Comparison of ENCODE assay signal across 1 cellular context in genomic region chr9:137406085-137406773, GRCh38.
TF ChIP-seq lines count a peak whose summit lies in the region.

No MANE protein-coding gene starts in this region.

TF ChIP-seq in K562, 482 proteins besides CTCF, POLR2A, EP300 and RAD21:
- TF ChIP-seq ZNF512 (tag; IDR thresholded peaks at IDR 0.05) (peak; percentile 91), SMARCA5 (IDR thresholded peaks at IDR 0.05) (no peak), ZNF140 (CRISPR knock-in tag; IDR thresholded peaks at IDR 0.05) (no peak), CHD7 (IDR thresholded peaks at IDR 0.05; ENCODE audit: low read depth, low read length) (no peak), DIDO1 (tag; IDR thresholded peaks at IDR 0.05; ENCODE audit: low read depth) (no peak), ZBTB9 (CRISPR knock-in tag; IDR thresholded peaks at IDR 0.05) (no peak), DDX20 (tag; IDR thresholded peaks at IDR 0.05; ENCODE audit: low read depth) (no peak), MLLT1 (IDR thresholded peaks at IDR 0.05) (peak in 1 of 2 experiments; percentile 37; a peak in 1 of 4 replicates), TSHZ1 (CRISPR knock-in tag; IDR thresholded peaks at IDR 0.05) (no peak), ELK1 (CRISPR knock-in tag; IDR thresholded peaks at IDR 0.05) (no peak), RERE (CRISPR knock-in tag; IDR thresholded peaks at IDR 0.05; ENCODE audit: borderline replicate concordance) (no peak), ESRRA (IDR thresholded peaks at IDR 0.05; ENCODE audit: borderline replicate concordance, low read depth) (no peak), BCOR (IDR thresholded peaks at IDR 0.05) (0 out of 2 replicates have a peak, but pooled peaks have one; percentile 24), YBX1 (IDR thresholded peaks at IDR 0.05) (no peak), DPF2 (IDR thresholded peaks at IDR 0.05) (peak; percentile 37; the same call in 1 of the 2 replicates)
TF ChIP-seq in K562: peak in this region for 4.
